8 cellular contexts compared by ENCODE assay signal in genomic region chr16:81004646-81005353, GRCh38. TPM values are rescaled to one million over a fixed set of nuclear protein-coding genes. Genes with fewer than 3 reads are reported as not detected.
DNase-seq lines count a peak whose midpoint lies in the region; ATAC-seq, FAIRE-seq and TF ChIP-seq lines count a peak whose summit lies in the region.

No MANE protein-coding gene starts in this region.

- peak overlapping the region; percentile 72 to 99 (median 96); a peak in 21 of 22 replicates for H3K9ac ChIP-seq in BLaER1 treated with 17β-estradiol and CSF1 and Interleukin-3, amounts not matched to agents 10 nM and 100 nM
- H3K9ac ChIP-seq in adipocyte (ENCODE audit: low read length), result peak overlapping the region; percentile 64

- no peak for FAIRE-seq in GM12891 (lab: Jason Lieb, UNC)

- peak overlapping the region; percentile 85 to 98 (median 97) for H3K4me2 ChIP-seq in BLaER1 treated with 17β-estradiol and CSF1 and Interleukin-3, amounts not matched to agents 10 nM and 100 nM

- peak overlapping the region; percentile 79 to 99 (median 90); a peak in 18 of 20 replicates for H3K4me3 ChIP-seq in BLaER1 treated with 17β-estradiol and CSF1 and Interleukin-3, amounts not matched to agents 10 nM and 100 nM
- peak overlapping the region; percentile 62 for H3K4me3 ChIP-seq in adipocyte (ENCODE audit: low read length)

- DNase-seq in GM12891 (ENCODE audit: insufficient read length, low spot score) (no peak), NCI-H69 (lab: John Stamatoyannopoulos, UW) (peak; percentile 49), adipocyte (ENCODE audit: low read depth) (peak; percentile 93), inferior parietal cortex (ENCODE audit: extremely low spot score) (peak; percentile 94)
- DNase-seq in stimulated activated CD4-positive, alpha-beta T cell treated with anti-CD3 and anti-CD28 coated beads, Interleukin-4, amount 100 ng/mL, for 24 hours, result peak; percentile 43

- H3K27me3 ChIP-seq in BLaER1 treated with 17β-estradiol and CSF1 and Interleukin-3, amounts not matched to agents 10 nM and 100 nM, result no peaks in the 10 kb centered on the region
- no peaks in the 10 kb centered on the region for H3K27me3 ChIP-seq in adipocyte (replicated peaks; ENCODE audit: control insufficient read depth, insufficient read depth, low read length)

- H4K20me1 ChIP-seq in BLaER1 treated with 17β-estradiol and CSF1 and Interleukin-3, amounts not matched to agents 10 nM and 100 nM, result peaks cover 0 to 88% (median 29%) of the 10 kb centered on the region in 11 experiments; a peak in 18 of 22 replicates

- H3K27ac ChIP-seq in BLaER1 treated with 17β-estradiol and CSF1 and Interleukin-3, amounts not matched to agents 10 nM and 100 nM, result peak overlapping the region in 10 of 11 experiments; percentile 2 to 99 (median 68); a peak in 20 of 22 replicates

- H3K36me3 ChIP-seq in BLaER1 treated with 17β-estradiol and CSF1 and Interleukin-3, amounts not matched to agents 10 nM and 100 nM, result peaks cover 6 to 30% (median 13%) of the 10 kb centered on the region in 11 experiments; a peak in 17 of 22 replicates
- no peaks in the 10 kb centered on the region for H3K36me3 ChIP-seq in adipocyte (ENCODE audit: control insufficient read depth, insufficient read depth, low read length, severe bottlenecking)

- ATAC-seq in HG02571 (IDR thresholded peaks at IDR 0.05; ENCODE audit: unreplicated experiment), result no peak
- ATAC-seq in HG03442 (IDR thresholded peaks at IDR 0.05; ENCODE audit: unreplicated experiment), result no peak

- peaks cover 0 to 7% (median 6%) of the 10 kb centered on the region in 11 experiments; a peak in 7 of 22 replicates for H3K9me3 ChIP-seq in BLaER1 treated with 17β-estradiol and CSF1 and Interleukin-3, amounts not matched to agents 10 nM and 100 nM (replicated peaks in 1 of 11)
- H3K9me3 ChIP-seq in adipocyte (ENCODE audit: control insufficient read depth, low read length), result no peaks in the 10 kb centered on the region

- peaks cover 34 to 42% (median 38%) of the 10 kb centered on the region in 10 experiments for H3K4me1 ChIP-seq in BLaER1 treated with 17β-estradiol and CSF1 and Interleukin-3, amounts not matched to agents 10 nM and 100 nM
- H3K4me1 ChIP-seq in adipocyte (ENCODE audit: control insufficient read depth, insufficient read depth, low read length), result peaks cover 31% of the 10 kb centered on the region

- no peak for TF ChIP-seq POLR2A in GM12891 (IDR thresholded peaks at IDR 0.05; ENCODE audit: low read depth, low read length)

TF ChIP-seq in GM12891, 5 proteins besides CTCF, POLR2A, EP300 and RAD21:
- TF ChIP-seq PAX5 (IDR thresholded peaks at IDR 0.05; ENCODE audit: insufficient read depth, low read length, severe bottlenecking) (peak; percentile 35), TAF1 (IDR thresholded peaks at IDR 0.05; ENCODE audit: low read depth, low read length) (no peak)

RNA-seq across cellular contexts. Expression of gene CMC2, which starts 1.9 kb away (rescaled TPM):
- 110 TPM for polyA plus RNA-seq in GM12891 (2012; ENCODE audit: low read depth, missing spikeins)

RNA-seq across cellular contexts. Expression of gene CENPN, which starts 2.2 kb away (rescaled TPM):
- polyA plus RNA-seq in GM12891 (2012; ENCODE audit: low read depth, missing spikeins), result 51.2 TPM

RNA-seq across cellular contexts. Expression of gene ATMIN, which starts 30.8 kb away (rescaled TPM):
- 9.8 TPM for polyA plus RNA-seq in GM12891 (2012; ENCODE audit: low read depth, missing spikeins)
